ENCODE assay signal across 12 cellular contexts in the genomic region with DNA sequence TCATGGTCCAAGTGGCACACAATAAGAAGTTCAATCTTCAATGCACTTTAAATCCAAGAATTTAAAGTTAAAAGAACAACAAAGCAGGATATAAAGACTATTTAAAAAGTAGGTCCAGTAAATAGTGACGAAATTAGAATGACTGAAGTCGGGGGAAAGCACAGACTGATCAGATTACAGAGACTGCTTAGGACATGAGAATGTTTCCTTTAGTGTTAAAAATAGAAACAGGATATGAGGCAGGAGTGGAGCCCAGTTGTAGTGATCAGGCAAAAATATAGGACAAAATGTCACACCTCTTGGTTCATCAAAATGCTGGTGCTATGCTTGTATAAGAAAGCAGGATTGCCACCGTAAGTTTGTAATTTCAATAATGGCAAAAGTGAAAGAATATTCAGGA. TPM values are rescaled to one million over a fixed set of nuclear protein-coding genes. Genes with fewer than 3 reads are reported as not detected.
A peak's percentile ranks its signal among the peaks of the same experiment; 100 is the strongest.
DNase-seq lines count a peak whose midpoint lies in the region; ATAC-seq and TF ChIP-seq lines count a peak whose summit lies in the region.
"Had no signal": no experiment of that assay in that cellular context is flagged by ENCODE, and none has a peak within 500 bp of the region (broad histone marks: within the 10 kb centered on the region; RNA-seq: fewer than 3 reads in every experiment).

No MANE protein-coding gene starts in this region.

- H3K36me3 ChIP-seq in RWPE2 (ENCODE audit: low read depth) (no peaks in the 10 kb centered on the region), trophoblast cell (ENCODE audit: control insufficient read depth in 1 of 2, insufficient read depth in 2 of 2, low read length in 2 of 2) (no peaks in the 10 kb centered on the region), Caco-2 (ENCODE audit: control insufficient read depth, insufficient read depth, low read length) (no peaks in the 10 kb centered on the region)

- no peak overlapping the region for H3K4ac ChIP-seq in trophoblast cell (ENCODE audit: low read depth, low read length)

- H3K4me2 ChIP-seq in trophoblast cell (ENCODE audit: low read length): no peak overlapping the region

- H3K36me3 Mint-ChIP-seq in Caco-2 (ENCODE audit: insufficient read depth, unreplicated experiment): no peaks in the 10 kb centered on the region

- H2AK5ac ChIP-seq in trophoblast cell (ENCODE audit: low read length): no peak overlapping the region

- BruUV-seq in Caco-2 (replicated peaks; lab: Mats Ljungman, UMichigan): no TSS peak

- WGBS in trophoblast cell (ENCODE audit: extremely low coverage, insufficient coverage, insufficient read length): no CpG with 5 or more reads among the region's 3 CpGs

- no peak overlapping the region for H3K27ac ChIP-seq in RWPE2 (ENCODE audit: poor library complexity, severe bottlenecking)
- H3K27ac ChIP-seq in trophoblast cell (ENCODE audit: low read depth, low read length): no peak overlapping the region

- H2BK12ac ChIP-seq in trophoblast cell (ENCODE audit: low read length): no peak overlapping the region

- no peak overlapping the region for H2AFZ ChIP-seq in trophoblast cell (ENCODE audit: insufficient read depth, low read length, poor library complexity)

- POLR2A ChIA-PET in Caco-2 (lab: Charles Lee): no interaction called here

- H4K8ac ChIP-seq in trophoblast cell (ENCODE audit: low read depth, low read length): no peak overlapping the region

- peak; percentile 71 for DNase-seq in GF-D8 (lab: John Stamatoyannopoulos, UW)
- no peak for DNase-seq in RWPE2 (ENCODE audit: low spot score)
- peak; percentile 57 for DNase-seq in fibroblast of the aortic adventitia (ENCODE audit: low read depth)
- DNase-seq in trophoblast cell: peak in 1 of 2 donors; percentile 17
- no peak for DNase-seq in stimulated activated CD4-positive, alpha-beta T cell treated with anti-CD3 and anti-CD28 coated beads, Interleukin-2, amount 100 ng/mL, for 48 hours
- no peak for DNase-seq in Caco-2
- no peak for DNase-seq in cerebellar cortex (ENCODE audit: low spot score)
- DNase-seq in GM13976 (ENCODE audit: low spot score): no peak
- DNase-seq: naive thymus-derived CD8-positive, alpha-beta T cell; NCI-H187 had no signal

- ATAC-seq in RWPE2 (ENCODE audit: low read depth): peak; percentile 58; the same call in 2 of the 3 replicates
- ATAC-seq: GM12878; naive thymus-derived CD8-positive, alpha-beta T cell had no signal

- H3K4me3 Mint-ChIP-seq in Caco-2 (ENCODE audit: unreplicated experiment): no peak overlapping the region
- H3K4me3 Mint-ChIP-seq: central memory CD8-positive, alpha-beta T cell had no signal

- no peak overlapping the region for H2BK5ac ChIP-seq in trophoblast cell (ENCODE audit: low read depth, low read length, poor library complexity)

- H4K12ac ChIP-seq in trophoblast cell (ENCODE audit: low read depth, low read length): no peak overlapping the region

- no peak overlapping the region for H3K14ac ChIP-seq in trophoblast cell (ENCODE audit: low read length)

- intact Hi-C loops in Caco-2 (cut with micrococcal nuclease; ENCODE audit: unreplicated experiment): no loop called here

- H3K9me3 Mint-ChIP-seq in Caco-2 (ENCODE audit: unreplicated experiment): peaks cover 17% of the 10 kb centered on the region

- H3K4me1 ChIP-seq in RWPE2 (ENCODE audit: insufficient read depth, poor library complexity, severe bottlenecking) (no peaks in the 10 kb centered on the region), trophoblast cell (ENCODE audit: control insufficient read depth in 1 of 2, insufficient read depth in 2 of 2, low read length in 2 of 2) (no peaks in the 10 kb centered on the region), Caco-2 (0 out of 2 replicates have a peak, but pooled peaks cover 3% of the 10 kb centered on the region)

- H3K18ac ChIP-seq in trophoblast cell (ENCODE audit: low read length): no peak overlapping the region

- no peak overlapping the region for H3K23ac ChIP-seq in trophoblast cell (ENCODE audit: low read length)

- no peak overlapping the region for H3K27ac Mint-ChIP-seq in Caco-2 (ENCODE audit: unreplicated experiment)
- H3K27ac Mint-ChIP-seq: naive thymus-derived CD8-positive, alpha-beta T cell had no signal

- H2BK120ac ChIP-seq in trophoblast cell (ENCODE audit: insufficient read depth, low read length, poor library complexity): no peak overlapping the region

- H3K79me1 ChIP-seq in trophoblast cell (ENCODE audit: low read length): no peaks in the 10 kb centered on the region

- no peaks in the 10 kb centered on the region for H3K79me2 ChIP-seq in trophoblast cell (ENCODE audit: control insufficient read depth, insufficient read depth, low read length, poor library complexity)

- H3K27me3 ChIP-seq in RWPE2 (ENCODE audit: insufficient read depth, poor library complexity, severe bottlenecking) (no peaks in the 10 kb centered on the region), trophoblast cell (ENCODE audit: insufficient read depth, low read length) (no peaks in the 10 kb centered on the region), Caco-2 (replicated peaks; ENCODE audit: control insufficient read depth, insufficient read depth, low read length) (no peaks in the 10 kb centered on the region)

- H3K9ac ChIP-seq in trophoblast cell (ENCODE audit: low read length): no peak overlapping the region

- no peaks in the 10 kb centered on the region for H3K4me1 Mint-ChIP-seq in Caco-2 (ENCODE audit: low read depth, unreplicated experiment)
- H3K4me1 Mint-ChIP-seq: central memory CD8-positive, alpha-beta T cell; naive thymus-derived CD8-positive, alpha-beta T cell had no signal

- H3K27me3 Mint-ChIP-seq in Caco-2 (ENCODE audit: insufficient read depth, unreplicated experiment): peaks cover 15% of the 10 kb centered on the region

- H3K9me3 ChIP-seq in RWPE2 (ENCODE audit: severe bottlenecking) (no peaks in the 10 kb centered on the region), trophoblast cell (ENCODE audit: insufficient read depth, low read depth, low read length) (no peaks in the 10 kb centered on the region), Caco-2 (no peaks in the 10 kb centered on the region)

- TF ChIP-seq CTCF in RWPE2 (IDR thresholded peaks at IDR 0.05; ENCODE audit: poor library complexity, severe bottlenecking): no peak
- no peak for TF ChIP-seq CTCF in fibroblast of the aortic adventitia (IDR thresholded peaks at IDR 0.05; ENCODE audit: insufficient read depth, low read length)
- TF ChIP-seq CTCF in Caco-2 (IDR thresholded peaks at IDR 0.05; ENCODE audit: insufficient read depth in 1 of 2, low read depth in 1 of 2, low read length in 1 of 2, severe bottlenecking in 1 of 2, unreplicated experiment in 1 of 2): no peak
- TF ChIP-seq CTCF in GM13976 (IDR thresholded peaks at IDR 0.05; ENCODE audit: borderline replicate concordance, control extremely low read depth, extremely low read depth, insufficient read depth, missing control alignments): no peak

- in situ Hi-C loops in GM13976 (cut with MboI; ENCODE audit: low sequenced_read_pairs, unreplicated experiment): no loop called here

- H3K4me3 ChIP-seq in RWPE2 (ENCODE audit: severe bottlenecking) (no peak overlapping the region), fibroblast of the aortic adventitia (ENCODE audit: low read depth, low read length) (no peak overlapping the region), trophoblast cell (ENCODE audit: low read depth, low read length) (no peak overlapping the region), Caco-2 (ENCODE audit: low read depth, low read length) (no peak overlapping the region)
- H3K4me3 ChIP-seq: GM12878 had no signal

- CTCF ChIA-PET in Caco-2 (lab: Charles Lee): no interaction called here

- peak overlapping the region; percentile 71 for H4K91ac ChIP-seq in trophoblast cell (ENCODE audit: low read depth, low read length)

RNA-seq across cellular contexts. Expression of gene CD163, which starts 52.2 kb away (rescaled TPM):
- not detected in 2 replicates for total RNA-seq in fibroblast of the aortic adventitia (ENCODE audit: low replicate concordance)
- 0.97 and 1.1 TPM in 2 replicates for polyA plus RNA-seq in trophoblast cell (2013)
- total RNA-seq in Caco-2 (2022): 0.20 and 1.4 TPM in 2 replicates
- polyA plus RNA-seq: GM12878 had no signal

Comparison
In these comparisons a context has a peak if more than half of its experiments do, and no peak if none do; other contexts are left out.
1. DNase-seq: peak in GF-D8 (single experiment) and fibroblast of the aortic adventitia (single experiment); none in RWPE2 (single experiment), stimulated activated CD4-positive, alpha-beta T cell treated with anti-CD3 and anti-CD28 coated beads, Interleukin-2, amount 100 ng/mL, for 48 hours (0 of 2), Caco-2 (0 of 2), cerebellar cortex (single experiment) and GM13976 (single experiment).